16 cellular contexts compared by ENCODE assay signal in the genomic region with DNA sequence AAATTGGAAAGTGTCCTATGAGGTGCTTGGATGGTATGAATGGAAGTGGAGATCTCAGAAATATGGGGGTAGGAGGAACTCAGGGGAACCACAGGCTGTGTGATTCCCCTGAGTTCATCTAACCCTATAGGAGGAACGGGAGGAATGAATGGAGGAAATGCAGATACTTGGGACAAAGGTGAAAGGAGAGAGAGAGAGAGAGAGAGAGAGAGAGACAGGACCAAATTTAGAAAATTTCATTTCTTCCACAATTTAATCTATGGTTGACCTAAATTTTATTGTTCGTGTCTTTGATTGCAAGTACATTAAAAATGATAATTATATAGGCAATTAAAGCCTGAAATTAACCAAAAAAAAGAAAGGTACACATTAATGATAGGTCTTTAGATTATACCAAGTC.
DNase-seq lines count a peak whose midpoint lies in the region; ATAC-seq and TF ChIP-seq lines count a peak whose summit lies in the region.
"Had no signal": no experiment of that assay in that cellular context is flagged by ENCODE, and none has a peak within 500 bp of the region (broad histone marks: within the 10 kb centered on the region; RNA-seq: fewer than 3 reads in every experiment).

No MANE protein-coding gene starts in this region.

- H3K27ac ChIP-seq in PC-9 = peak overlapping the region; percentile 62

- H3K79me2 ChIP-seq in PC-9 (ENCODE audit: low read depth) = no peaks in the 10 kb centered on the region

- H3K4me1 ChIP-seq in PC-9 (replicated peaks; ENCODE audit: insufficient read depth) = peaks cover 40% of the 10 kb centered on the region

- peaks cover 30% of the 10 kb centered on the region for H3F3A ChIP-seq in PC-9 (ENCODE audit: insufficient read depth, low read depth)

- H2AFZ ChIP-seq in PC-9 = no peak overlapping the region
- H2AFZ ChIP-seq: GM23338 had no signal

- CTCF ChIA-PET in PC-9 (lab: Charles Lee) = interaction anchor here (0.8 kb wide), 1 partner anchor 8 kb away, joined by 3 read pairs; no protein-coding TSS in a partner anchor

- no peak overlapping the region for H3K4me3 Mint-ChIP-seq in stimulated activated naive CD8-positive, alpha-beta T cell treated with anti-CD3 and anti-CD28 coated beads, Interleukin-15, Interleukin-2, amounts not matched to agents 100 ng/mL and 50 ng/mL, for 24 hours
- no peak overlapping the region for H3K4me3 Mint-ChIP-seq in stimulated activated naive CD8-positive, alpha-beta T cell treated with anti-CD3 and anti-CD28 coated beads, Interleukin-15, amount 100 ng/mL, for 72 hours
- H3K4me3 Mint-ChIP-seq in nephron progenitor cell = peak overlapping the region; percentile 44
- H3K4me3 Mint-ChIP-seq: CD4-positive, CD25-positive, alpha-beta regulatory T cell; CD8-positive, alpha-beta memory T cell; GM23338 had no signal

- no TSS peak for BruUV-seq in PC-9 (replicated peaks; lab: Mats Ljungman, UMichigan)

- H3K9me3 ChIP-seq in PC-9 (ENCODE audit: insufficient read depth, low read depth) = peaks cover 16% of the 10 kb centered on the region; the same call in 1 of the 2 replicates

- H4K20me1 ChIP-seq in PC-9 (ENCODE audit: insufficient read depth) = no peaks in the 10 kb centered on the region

- ATAC-seq in stimulated activated naive CD8-positive, alpha-beta T cell treated with anti-CD3 and anti-CD28 coated beads, Interleukin-15, amount 100 ng/mL, for 72 hours = no peak
- no peak for ATAC-seq in GM21528 (IDR thresholded peaks at IDR 0.05; ENCODE audit: low FRiP score, unreplicated experiment)
- ATAC-seq: GM12878, GM23338 had no signal

- peaks cover 4% of the 10 kb centered on the region for H3K27me3 Mint-ChIP-seq in stimulated activated naive CD8-positive, alpha-beta T cell treated with anti-CD3 and anti-CD28 coated beads, Interleukin-15, Interleukin-2, amounts not matched to agents 100 ng/mL and 50 ng/mL, for 24 hours
- H3K27me3 Mint-ChIP-seq in stimulated activated naive CD8-positive, alpha-beta T cell treated with anti-CD3 and anti-CD28 coated beads, Interleukin-15, amount 100 ng/mL, for 72 hours = no peaks in the 10 kb centered on the region
- peaks cover 9% of the 10 kb centered on the region for H3K27me3 Mint-ChIP-seq in nephron progenitor cell (ENCODE audit: low read depth, poor library complexity)

- peak overlapping the region; percentile 47 for H3K4me2 ChIP-seq in PC-9
- H3K4me2 ChIP-seq: GM23338 had no signal

- no peaks in the 10 kb centered on the region for H3K9me3 Mint-ChIP-seq in stimulated activated naive CD8-positive, alpha-beta T cell treated with anti-CD3 and anti-CD28 coated beads, Interleukin-15, Interleukin-2, amounts not matched to agents 100 ng/mL and 50 ng/mL, for 24 hours
- peaks cover 0 to 6% of the 10 kb centered on the region in 2 donors for H3K9me3 Mint-ChIP-seq in stimulated activated naive CD8-positive, alpha-beta T cell treated with anti-CD3 and anti-CD28 coated beads, Interleukin-15, amount 100 ng/mL, for 72 hours
- H3K9me3 Mint-ChIP-seq in nephron progenitor cell = peaks cover 21% of the 10 kb centered on the region
- H3K9me3 Mint-ChIP-seq: CD8-positive, alpha-beta memory T cell had no signal

- no peaks in the 10 kb centered on the region for H3K36me3 Mint-ChIP-seq in stimulated activated naive CD8-positive, alpha-beta T cell treated with anti-CD3 and anti-CD28 coated beads, Interleukin-15, Interleukin-2, amounts not matched to agents 100 ng/mL and 50 ng/mL, for 24 hours (ENCODE audit: low read depth)
- H3K36me3 Mint-ChIP-seq in nephron progenitor cell (ENCODE audit: low read depth) = peaks cover 26% of the 10 kb centered on the region

- no peaks in the 10 kb centered on the region for H3K9me2 ChIP-seq in PC-9 (ENCODE audit: insufficient read depth)

- no peaks in the 10 kb centered on the region for H3K36me3 ChIP-seq in PC-9 (ENCODE audit: low read depth)

- DNase-seq in stimulated activated naive CD8-positive, alpha-beta T cell treated with anti-CD3 and anti-CD28 coated beads, Interleukin-15, amount 100 ng/mL, for 72 hours = no peak
- DNase-seq in PC-9 (peak in 1 of 2 experiments; percentile 20), nephron progenitor cell (no peak), NCI-H345 treated with DMSO at 0.1 percent for 48 hours (lab: John Stamatoyannopoulos, UW; ENCODE audit: unreplicated experiment) (no peak), germinal center (ENCODE audit: low spot score) (no peak)
- DNase-seq: 8988T; C1 segment of cervical spinal cord; CD4-positive, CD25-positive, alpha-beta regulatory T cell; CD8-positive, alpha-beta memory T cell; COR-L47; DMS 273 treated with DMSO at 0.1 percent for 48 hours; DND-41 had no signal

- no peaks in the 10 kb centered on the region for H3K27me3 ChIP-seq in PC-9 (ENCODE audit: insufficient read depth, low read depth)

- POLR2A ChIA-PET in PC-9 (lab: Charles Lee; ENCODE audit: unreplicated experiment) = no interaction called here

- H3K4me1 Mint-ChIP-seq in stimulated activated naive CD8-positive, alpha-beta T cell treated with anti-CD3 and anti-CD28 coated beads, Interleukin-15, Interleukin-2, amounts not matched to agents 100 ng/mL and 50 ng/mL, for 24 hours (ENCODE audit: low read depth) = peaks cover 2% of the 10 kb centered on the region
- no peaks in the 10 kb centered on the region for H3K4me1 Mint-ChIP-seq in stimulated activated naive CD8-positive, alpha-beta T cell treated with anti-CD3 and anti-CD28 coated beads, Interleukin-15, amount 100 ng/mL, for 72 hours
- peaks cover 86% of the 10 kb centered on the region for H3K4me1 Mint-ChIP-seq in nephron progenitor cell

- no peak overlapping the region for H3K4me3 ChIP-seq in PC-9
- H3K4me3 ChIP-seq: GM12878, GM23338 had no signal

- TF ChIP-seq CTCF in PC-9 (conservative IDR thresholded peaks at IDR 0.05) (no peak), nephron progenitor cell (IDR thresholded peaks at IDR 0.05) (no peak)

- intact Hi-C loops in PC-9 (cut with micrococcal nuclease; ENCODE audit: unreplicated experiment) = no loop called here

- peak overlapping the region; percentile 15 for H3K27ac Mint-ChIP-seq in stimulated activated naive CD8-positive, alpha-beta T cell treated with anti-CD3 and anti-CD28 coated beads, Interleukin-15, Interleukin-2, amounts not matched to agents 100 ng/mL and 50 ng/mL, for 24 hours
- peak overlapping the region in 1 of 2 donors; percentile 9 for H3K27ac Mint-ChIP-seq in stimulated activated naive CD8-positive, alpha-beta T cell treated with anti-CD3 and anti-CD28 coated beads, Interleukin-15, amount 100 ng/mL, for 72 hours
- peak overlapping the region; percentile 82 for H3K27ac Mint-ChIP-seq in nephron progenitor cell
- H3K27ac Mint-ChIP-seq: CD4-positive, CD25-positive, alpha-beta regulatory T cell; GM23338 had no signal
